Comparison of ENCODE assay signal across 7 cellular contexts in the genomic region with DNA sequence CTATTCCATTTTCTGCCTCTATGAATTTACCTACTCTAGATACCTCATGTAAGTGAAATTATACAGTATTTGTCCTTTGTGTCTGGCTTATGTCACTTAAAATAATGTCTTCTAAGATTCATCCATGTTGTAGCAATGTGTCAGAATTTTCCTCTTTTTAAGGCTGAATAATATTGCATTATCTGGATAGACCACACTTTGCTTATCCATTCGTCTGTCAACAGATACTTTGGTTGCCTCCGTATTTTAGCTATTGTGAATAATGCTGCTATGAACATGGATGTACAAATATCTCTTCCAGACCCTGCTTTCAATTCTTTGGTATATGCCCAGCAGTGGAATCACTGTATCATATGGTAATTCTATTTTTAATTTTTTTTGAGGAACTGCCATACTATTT.
"Had no signal": no experiment of that assay in that cellular context is flagged by ENCODE, and none has a peak within 500 bp of the region (broad histone marks: within the 10 kb centered on the region; RNA-seq: fewer than 3 reads in every experiment).

No MANE protein-coding gene starts in this region.

- FAIRE-seq: HepG2, HTR-8/SVneo had no signal

- H3K27ac ChIP-seq: HL-60, KMS-11 had no signal

- DNase-seq: IMR-90, KBM-7, KG1 had no signal

- H3K4me2 ChIP-seq: KMS-11 had no signal

- ATAC-seq: HepG2 had no signal

- H3K9ac ChIP-seq: KMS-11 had no signal
